Comparison of ENCODE assay signal across 8 cellular contexts in genomic region chr1:40980068-40980452, GRCh38. TPM values are rescaled to one million over a fixed set of nuclear protein-coding genes. Genes with fewer than 3 reads are reported as not detected.
DNase-seq lines count a peak whose midpoint lies in the region; ATAC-seq and TF ChIP-seq lines count a peak whose summit lies in the region.

No MANE protein-coding gene starts in this region.

- 0% methylated on average over 50 of the region's 50 CpGs for WGBS in sigmoid colon, 2 donors

- H3K4me3 ChIP-seq in SJCRH30 (peak overlapping the region; percentile 96), sigmoid colon (peak overlapping the region; percentile 53 to 76 (median 74))

- TF ChIP-seq EP300 in sigmoid colon (IDR thresholded peaks at IDR 0.05), result no peak

- H3K4me1 ChIP-seq in SJCRH30 (peaks cover 5% of the 10 kb centered on the region; the same call in 1 of the 2 replicates), foreskin keratinocyte (peaks cover 20% of the 10 kb centered on the region), sigmoid colon (peaks cover 0 to 62% (median 51%) of the 10 kb centered on the region in 4 donors)

- H3K27me3 ChIP-seq in SJCRH30, result no peaks in the 10 kb centered on the region
- H3K27me3 ChIP-seq in foreskin keratinocyte, result no peaks in the 10 kb centered on the region
- H3K27me3 ChIP-seq in sigmoid colon, result no peaks in the 10 kb centered on the region

- TF ChIP-seq CTCF in foreskin keratinocyte (conservative IDR thresholded peaks at IDR 0.05) (no peak), sigmoid colon (IDR thresholded peaks at IDR 0.05) (no peak)

- peaks cover 31% of the 10 kb centered on the region for H3K36me3 ChIP-seq in SJCRH30
- H3K36me3 ChIP-seq in sigmoid colon, result peaks cover 0 to 3% (median 0%) of the 10 kb centered on the region in 4 donors

- H3K27ac ChIP-seq in SJCRH30 (peak overlapping the region; percentile 93), foreskin keratinocyte (peak overlapping the region; percentile 94), sigmoid colon (peak overlapping the region; percentile 93 to 98 (median 96))

- ATAC-seq in GM18498 (IDR thresholded peaks at IDR 0.05; ENCODE audit: unreplicated experiment) (peak; percentile 24), HG02588 (IDR thresholded peaks at IDR 0.05; ENCODE audit: unreplicated experiment) (peak; percentile 23), foreskin keratinocyte (peak; percentile 22)

- TF ChIP-seq POLR2A in sigmoid colon (IDR thresholded peaks at IDR 0.05), result no peak

- intact Hi-C loops in sigmoid colon (cut with DNase I), result loop anchor here (10.0 kb wide), 1 partner anchor 125 kb away; no protein-coding TSS in a partner anchor

- no peaks in the 10 kb centered on the region for H3K9me3 ChIP-seq in SJCRH30 (replicated peaks)
- H3K9me3 ChIP-seq in sigmoid colon, result no peaks in the 10 kb centered on the region

- DNase-seq in SJCRH30 (peak in 1 of 2 experiments; percentile 29), foreskin keratinocyte (no peak), sigmoid colon (no peak), NCI-H187 treated with DMSO at 0.1 percent for 48 hours (lab: John Stamatoyannopoulos, UW) (no peak), NCI-H526 (lab: John Stamatoyannopoulos, UW) (no peak), NOMO-1 treated with DMSO at 0.1 percent for 48 hours (lab: John Stamatoyannopoulos, UW; ENCODE audit: unreplicated experiment) (no peak)

RNA-seq across cellular contexts. Expression of gene CTPS1, which starts 0.6 kb away (rescaled TPM):
- 96.2 and 112 TPM in 2 replicates for total RNA-seq in SJCRH30 (2014; rRNA removed; shearing (Covaris generic))
- total RNA-seq in foreskin keratinocyte (74.6 and 76.8 TPM in 2 replicates), sigmoid colon (10 to 100 TPM; 26.0 to 99.0 (median 58.0) TPM)
- polyA plus RNA-seq in foreskin keratinocyte (59.2 and 67.8 TPM in 2 replicates), sigmoid colon (10 to 100 TPM in 1 of 3 donors, 1 to 10 TPM in 2; 1.8 to 18.1 (median 5.1) TPM)

RNA-seq across cellular contexts. Expression of gene SLFNL1, which starts 41.5 kb away (rescaled TPM):
- 0.18 and 0.26 TPM in 2 replicates for total RNA-seq in SJCRH30 (2014; rRNA removed; shearing (Covaris generic))
- total RNA-seq in foreskin keratinocyte (0.03 and 0.04 TPM in 2 replicates), sigmoid colon (under 1 TPM; 0.28 to 0.99 (median 0.38) TPM)
- polyA plus RNA-seq in foreskin keratinocyte (not detected in 2 replicates), sigmoid colon (under 1 TPM in 1 of 3 donors, not detected in 2; 0.32 TPM)
